In the genomic region with DNA sequence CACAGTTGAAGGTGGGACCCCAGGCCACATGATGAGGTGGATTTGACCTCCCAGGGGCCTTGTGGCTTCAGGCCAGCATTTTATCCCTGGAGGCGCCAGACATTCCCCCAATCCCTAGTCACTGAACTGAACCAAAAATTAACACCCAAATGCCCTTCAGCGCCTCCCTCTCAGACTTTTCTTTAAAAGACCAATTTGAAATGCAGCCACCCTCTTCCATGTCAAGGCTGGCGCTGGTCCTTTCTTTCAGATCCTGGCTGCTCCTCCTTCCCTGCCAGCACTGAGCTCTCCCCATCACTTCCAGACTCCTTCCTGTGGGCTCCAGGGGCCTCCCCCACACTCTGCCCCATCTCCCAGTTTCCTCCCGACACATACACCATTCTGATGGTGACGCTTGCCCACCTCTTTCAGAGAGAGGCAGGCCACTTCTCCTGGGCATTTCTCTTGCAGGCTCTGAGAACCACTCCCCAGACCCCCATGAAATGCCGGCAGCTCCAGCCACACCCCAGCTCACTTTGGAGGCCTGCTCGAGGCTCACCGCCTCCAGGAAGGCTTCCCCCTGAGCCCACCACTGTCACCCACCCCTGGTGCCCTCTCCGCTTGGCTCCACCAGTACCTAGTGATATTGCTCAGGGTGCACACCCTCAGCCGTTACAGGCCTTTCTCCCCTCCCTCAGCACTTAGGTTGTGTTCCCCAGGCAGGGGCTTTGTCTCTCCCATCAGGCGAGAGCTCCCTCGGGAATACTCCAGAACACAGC, we compare ENCODE assay signal across 1 cellular context.
TF ChIP-seq lines count a peak whose summit lies in the region.

No MANE protein-coding gene starts in this region.

TF ChIP-seq in GM23338, 12 proteins besides CTCF, POLR2A, EP300 and RAD21:
- TF ChIP-seq CREB1 (CRISPR knock-in tag; IDR thresholded peaks at IDR 0.05; ENCODE audit: low read depth), result no peak
- TF ChIP-seq STAT1 (IDR thresholded peaks at IDR 0.05; ENCODE audit: unreplicated experiment), result no peak
- TF ChIP-seq EZH2phosphoT487 (IDR thresholded peaks at IDR 0.05; ENCODE audit: unreplicated experiment), result no peak
- no peak for TF ChIP-seq EZH2 (IDR thresholded peaks at IDR 0.05; ENCODE audit: low read depth, unreplicated experiment)
- TF ChIP-seq ZNF331 (CRISPR knock-in tag; IDR thresholded peaks at IDR 0.05; ENCODE audit: low read depth), result no peak
- TF ChIP-seq, protein P1, sequence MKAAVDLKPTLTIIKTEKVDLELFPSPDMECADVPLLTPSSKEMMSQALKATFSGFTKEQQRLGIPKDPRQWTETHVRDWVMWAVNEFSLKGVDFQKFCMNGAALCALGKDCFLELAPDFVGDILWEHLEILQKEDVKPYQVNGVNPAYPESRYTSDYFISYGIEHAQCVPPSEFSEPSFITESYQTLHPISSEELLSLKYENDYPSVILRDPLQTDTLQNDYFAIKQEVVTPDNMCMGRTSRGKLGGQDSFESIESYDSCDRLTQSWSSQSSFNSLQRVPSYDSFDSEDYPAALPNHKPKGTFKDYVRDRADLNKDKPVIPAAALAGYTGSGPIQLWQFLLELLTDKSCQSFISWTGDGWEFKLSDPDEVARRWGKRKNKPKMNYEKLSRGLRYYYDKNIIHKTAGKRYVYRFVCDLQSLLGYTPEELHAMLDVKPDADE (IDR thresholded peaks at IDR 0.05), result no peak
- TF ChIP-seq POLR2AphosphoS5 (IDR thresholded peaks at IDR 0.05; ENCODE audit: low read depth), result no peak
- no peak for TF ChIP-seq ZNF462 (CRISPR knock-in tag; IDR thresholded peaks at IDR 0.05)
- no peak for TF ChIP-seq ZNF114 (CRISPR knock-in tag; IDR thresholded peaks at IDR 0.05)
- TF ChIP-seq NANOG (IDR thresholded peaks at IDR 0.05; ENCODE audit: borderline replicate concordance), result no peak
- TF ChIP-seq REST (IDR thresholded peaks at IDR 0.05; ENCODE audit: unreplicated experiment), result no peak
